In the genomic region with DNA sequence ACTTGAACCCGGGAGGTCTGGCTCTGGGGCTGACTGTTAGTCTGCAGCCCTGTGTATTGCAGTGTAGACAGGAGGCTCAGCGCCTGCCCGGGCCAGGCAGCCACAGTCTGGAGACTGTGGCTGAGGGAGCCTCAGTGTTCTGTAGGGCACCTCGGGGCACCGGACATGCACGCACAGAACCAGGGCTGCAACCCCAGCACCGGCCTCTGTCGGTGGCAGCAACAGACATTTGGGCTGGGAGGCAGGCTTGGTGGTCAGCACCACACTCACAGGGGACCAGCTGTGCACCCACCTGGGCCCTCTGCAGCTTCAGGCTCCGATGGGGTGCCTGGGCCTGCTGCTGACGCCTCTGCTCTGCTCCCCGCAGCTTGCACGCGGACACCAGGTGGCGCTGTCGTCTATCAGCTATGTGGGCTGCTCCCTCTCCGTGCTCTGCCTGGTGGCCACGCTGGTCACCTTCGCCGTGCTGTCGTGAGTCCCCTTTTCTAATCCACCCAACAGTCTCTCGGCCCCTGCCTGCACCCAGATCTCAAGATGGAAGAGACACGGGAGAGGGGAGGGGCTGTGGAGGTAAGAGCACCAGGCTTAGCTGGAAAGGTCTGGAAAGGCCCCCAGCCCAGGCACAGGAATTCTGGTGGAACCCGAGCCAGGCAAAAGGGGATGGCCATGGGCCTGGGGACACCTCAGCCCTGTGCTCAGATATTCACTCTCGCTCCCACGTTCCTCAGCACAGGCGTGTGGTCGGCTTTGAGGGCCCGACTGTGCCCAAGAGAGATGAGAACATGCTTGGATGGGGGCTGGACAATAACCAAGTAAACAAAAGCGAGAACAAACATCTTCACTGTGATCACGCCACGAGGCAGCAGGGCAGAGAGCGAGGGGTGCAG, we compare ENCODE assay signal across 1 cellular context.
TF ChIP-seq lines count a peak whose summit lies in the region.

No MANE protein-coding gene starts in this region.

TF ChIP-seq in HepG2, 621 proteins besides CTCF, POLR2A, EP300 and RAD21 (continued from another document and continues in another):
- TF ChIP-seq SRSF4 (IDR thresholded peaks at IDR 0.05; ENCODE audit: low read depth, low read length, poor library complexity, severe bottlenecking) (no peak), U2AF1 (optimal IDR thresholded peaks at IDR 0.05; ENCODE audit: low read depth, low read length) (no peak), ZC3H13 (CRISPR knock-in tag; IDR thresholded peaks at IDR 0.05) (no peak), ZNF788 (CRISPR knock-in tag; IDR thresholded peaks at IDR 0.05; ENCODE audit: borderline replicate concordance) (0 out of 2 replicates have a peak, but pooled peaks have one; percentile 50), ZNF337 (CRISPR knock-in tag; IDR thresholded peaks at IDR 0.05; ENCODE audit: borderline replicate concordance, low read depth) (no peak), ZSCAN5A (CRISPR knock-in tag; IDR thresholded peaks at IDR 0.05; ENCODE audit: borderline replicate concordance) (no peak), FOXA3 (CRISPR knock-in tag; IDR thresholded peaks at IDR 0.05) (0 out of 2 replicates have a peak, but pooled peaks have one; percentile 23), ZNF749 (CRISPR knock-in tag; IDR thresholded peaks at IDR 0.05; ENCODE audit: borderline replicate concordance) (no peak), MIXL1 (CRISPR knock-in tag; IDR thresholded peaks at IDR 0.05) (no peak), ZNF839 (CRISPR knock-in tag; IDR thresholded peaks at IDR 0.05; ENCODE audit: borderline replicate concordance) (no peak), NFRKB (IDR thresholded peaks at IDR 0.05) (no peak), HNRNPH1 (optimal IDR thresholded peaks at IDR 0.05; ENCODE audit: low read depth, low read length) (no peak), CHD4 (IDR thresholded peaks at IDR 0.05; ENCODE audit: borderline replicate concordance, low read length) (no peak), ZNF230 (CRISPR knock-in tag; IDR thresholded peaks at IDR 0.05) (no peak; the same call in 1 of the 2 replicates), BRD4 (CRISPR knock-in tag; IDR thresholded peaks at IDR 0.05) (no peak), ZBTB21 (CRISPR knock-in tag; IDR thresholded peaks at IDR 0.05) (no peak), TCF7L2 (IDR thresholded peaks at IDR 0.05; ENCODE audit: low read depth, low read length) (no peak), ZNF232 (CRISPR knock-in tag; IDR thresholded peaks at IDR 0.05; ENCODE audit: borderline replicate concordance) (no peak), MAZ (IDR thresholded peaks at IDR 0.05; ENCODE audit: borderline replicate concordance, low read depth, low read length) (0 out of 2 replicates have a peak, but pooled peaks have one; percentile 59), MAZ (CRISPR knock-in tag; IDR thresholded peaks at IDR 0.05; ENCODE audit: low read depth) (no peak), DNMT1 (CRISPR knock-in tag; IDR thresholded peaks at IDR 0.05) (no peak), ZNF709 (CRISPR knock-in tag; IDR thresholded peaks at IDR 0.05) (no peak), KDM3A (CRISPR knock-in tag; IDR thresholded peaks at IDR 0.05; ENCODE audit: low read depth) (0 out of 2 replicates have a peak, but pooled peaks have one; percentile 18), HDAC1 (CRISPR knock-in tag; IDR thresholded peaks at IDR 0.05) (no peak), RXRB (CRISPR knock-in tag; IDR thresholded peaks at IDR 0.05; ENCODE audit: borderline replicate concordance) (no peak), ZSCAN12 (CRISPR knock-in tag; IDR thresholded peaks at IDR 0.05) (no peak), ZNF792 (CRISPR knock-in tag; IDR thresholded peaks at IDR 0.05) (no peak), ZNF687 (CRISPR knock-in tag; IDR thresholded peaks at IDR 0.05) (peak; percentile 60), TFDP2 (CRISPR knock-in tag; IDR thresholded peaks at IDR 0.05) (no peak), GLMP (CRISPR knock-in tag; IDR thresholded peaks at IDR 0.05; ENCODE audit: borderline replicate concordance) (no peak), ZNF841 (CRISPR knock-in tag; IDR thresholded peaks at IDR 0.05; ENCODE audit: borderline replicate concordance) (no peak), ZHX1 (CRISPR knock-in tag; IDR thresholded peaks at IDR 0.05; ENCODE audit: low read depth) (no peak), NONO (IDR thresholded peaks at IDR 0.05) (no peak), NONO (CRISPR knock-in tag; conservative IDR thresholded peaks at IDR 0.05) (no peak), ZNF431 (CRISPR knock-in tag; IDR thresholded peaks at IDR 0.05; ENCODE audit: borderline replicate concordance, low read depth) (no peak), ZFP82 (CRISPR knock-in tag; IDR thresholded peaks at IDR 0.05; ENCODE audit: borderline replicate concordance) (no peak), ZNF510 (CRISPR knock-in tag; IDR thresholded peaks at IDR 0.05; ENCODE audit: low read depth) (0 out of 2 replicates have a peak, but pooled peaks have one; percentile 64), ZNF256 (CRISPR knock-in tag; conservative IDR thresholded peaks at IDR 0.05) (no peak), GATA4 (IDR thresholded peaks at IDR 0.05; ENCODE audit: borderline replicate concordance, low read depth) (no peak), POLR2AphosphoS2 (IDR thresholded peaks at IDR 0.05; ENCODE audit: low read depth, low read length) (no peak), KDM6A (CRISPR knock-in tag; IDR thresholded peaks at IDR 0.05; ENCODE audit: low read depth) (no peak)
- TF ChIP-seq, protein P1, sequence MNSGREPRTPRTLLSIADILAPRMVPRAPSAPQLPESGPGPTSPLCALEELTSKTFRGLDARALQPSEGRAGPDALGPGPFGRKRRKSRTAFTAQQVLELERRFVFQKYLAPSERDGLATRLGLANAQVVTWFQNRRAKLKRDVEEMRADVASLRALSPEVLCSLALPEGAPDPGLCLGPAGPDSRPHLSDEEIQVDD (CRISPR knock-in tag; IDR thresholded peaks at IDR 0.05; ENCODE audit: borderline replicate concordance): no peak
- TF ChIP-seq, protein P2, sequence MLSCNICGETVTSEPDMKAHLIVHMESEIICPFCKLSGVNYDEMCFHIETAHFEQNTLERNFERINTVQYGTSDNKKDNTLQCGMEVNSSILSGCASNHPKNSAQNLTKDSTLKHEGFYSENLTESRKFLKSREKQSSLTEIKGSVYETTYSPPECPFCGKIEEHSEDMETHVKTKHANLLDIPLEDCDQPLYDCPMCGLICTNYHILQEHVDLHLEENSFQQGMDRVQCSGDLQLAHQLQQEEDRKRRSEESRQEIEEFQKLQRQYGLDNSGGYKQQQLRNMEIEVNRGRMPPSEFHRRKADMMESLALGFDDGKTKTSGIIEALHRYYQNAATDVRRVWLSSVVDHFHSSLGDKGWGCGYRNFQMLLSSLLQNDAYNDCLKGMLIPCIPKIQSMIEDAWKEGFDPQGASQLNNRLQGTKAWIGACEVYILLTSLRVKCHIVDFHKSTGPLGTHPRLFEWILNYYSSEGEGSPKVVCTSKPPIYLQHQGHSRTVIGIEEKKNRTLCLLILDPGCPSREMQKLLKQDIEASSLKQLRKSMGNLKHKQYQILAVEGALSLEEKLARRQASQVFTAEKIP (CRISPR knock-in tag; IDR thresholded peaks at IDR 0.05; ENCODE audit: borderline replicate concordance): no peak
- TF ChIP-seq, protein P3, sequence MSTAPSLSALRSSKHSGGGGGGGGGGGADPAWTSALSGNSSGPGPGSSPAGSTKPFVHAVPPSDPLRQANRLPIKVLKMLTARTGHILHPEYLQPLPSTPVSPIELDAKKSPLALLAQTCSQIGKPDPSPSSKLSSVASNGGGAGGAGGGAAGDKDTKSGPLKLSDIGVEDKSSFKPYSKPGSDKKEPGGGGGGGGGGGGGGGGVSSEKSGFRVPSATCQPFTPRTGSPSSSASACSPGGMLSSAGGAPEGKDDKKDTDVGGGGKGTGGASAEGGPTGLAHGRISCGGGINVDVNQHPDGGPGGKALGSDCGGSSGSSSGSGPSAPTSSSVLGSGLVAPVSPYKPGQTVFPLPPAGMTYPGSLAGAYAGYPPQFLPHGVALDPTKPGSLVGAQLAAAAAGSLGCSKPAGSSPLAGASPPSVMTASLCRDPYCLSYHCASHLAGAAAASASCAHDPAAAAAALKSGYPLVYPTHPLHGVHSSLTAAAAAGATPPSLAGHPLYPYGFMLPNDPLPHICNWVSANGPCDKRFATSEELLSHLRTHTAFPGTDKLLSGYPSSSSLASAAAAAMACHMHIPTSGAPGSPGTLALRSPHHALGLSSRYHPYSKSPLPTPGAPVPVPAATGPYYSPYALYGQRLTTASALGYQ (CRISPR knock-in tag; IDR thresholded peaks at IDR 0.05): no peak
